Comparison of ENCODE assay signal across 8 cellular contexts in genomic region chr5:180832638-180833068, GRCh38. TPM values are rescaled to one million over a fixed set of nuclear protein-coding genes. Genes with fewer than 3 reads are reported as not detected.
DNase-seq lines count a peak whose midpoint lies in the region; ATAC-seq and TF ChIP-seq lines count a peak whose summit lies in the region.

No MANE protein-coding gene starts in this region.

- H3K4me1 ChIP-seq in fibroblast of lung (ENCODE audit: control insufficient read depth, extremely low read depth, insufficient read depth, low read length) = peaks cover 3% of the 10 kb centered on the region
- H3K4me1 ChIP-seq in tibial artery = peaks cover 0 to 27% (median 23%) of the 10 kb centered on the region in 4 donors

- no peaks in the 10 kb centered on the region for H4K20me1 ChIP-seq in SU-DHL-6 (ENCODE audit: low read depth, low read length)
- no peaks in the 10 kb centered on the region for H4K20me1 ChIP-seq in fibroblast of lung (ENCODE audit: control insufficient read depth, extremely low read depth, insufficient read depth, low read length)

- H3K4me3 ChIP-seq in SU-DHL-6 (ENCODE audit: insufficient read depth, low read length, poor library complexity, severe bottlenecking) (peak overlapping the region; percentile 77), fibroblast of lung (replicated peaks in 1 of 4; ENCODE audit: control extremely low read depth in 1 of 4, insufficient read depth in 1 of 4, low read depth in 3 of 4, low read length in 4 of 4) (peak overlapping the region in 3 of 4 experiments; percentile 88 to 89 (median 88)), tibial artery (peak overlapping the region; percentile 90 to 99)

- ATAC-seq in GM18520 (IDR thresholded peaks at IDR 0.05; ENCODE audit: unreplicated experiment) = peak; percentile 47
- peak; percentile 40 for ATAC-seq in HG02588 (IDR thresholded peaks at IDR 0.05; ENCODE audit: unreplicated experiment)

- peak overlapping the region; percentile 81 for H3K27ac ChIP-seq in SU-DHL-6 (ENCODE audit: low read depth, low read length)
- H3K27ac ChIP-seq in fibroblast of lung (ENCODE audit: insufficient read depth, low read length) = no peak overlapping the region
- H3K27ac ChIP-seq in tibial artery = no peak overlapping the region

- H3K9ac ChIP-seq in SU-DHL-6 (ENCODE audit: low read length) = peak overlapping the region; percentile 95
- no peak overlapping the region for H3K9ac ChIP-seq in fibroblast of lung (ENCODE audit: insufficient read depth, low read length)

- H3F3A ChIP-seq in SU-DHL-6 (ENCODE audit: insufficient read depth) = peaks cover 10% of the 10 kb centered on the region

- DNase-seq in fibroblast of lung (ENCODE audit: low read depth in 2 of 2) (no peak), tibial artery (no peak), NCI-H1048 (lab: John Stamatoyannopoulos, UW) (no peak), DMS79 treated with DMSO at 0.1 percent for 48 hours (lab: John Stamatoyannopoulos, UW) (no peak), SHP77 (lab: John Stamatoyannopoulos, UW) (no peak)

- H3K27me3 ChIP-seq in SU-DHL-6 (ENCODE audit: low read length) (no peaks in the 10 kb centered on the region), fibroblast of lung (ENCODE audit: control insufficient read depth, insufficient read depth, low read length) (no peaks in the 10 kb centered on the region), tibial artery (no peaks in the 10 kb centered on the region)

- H3K79me2 ChIP-seq in SU-DHL-6 (ENCODE audit: insufficient read depth, low read length) (peaks cover 31% of the 10 kb centered on the region), fibroblast of lung (ENCODE audit: control insufficient read depth, insufficient read depth, low read length) (peaks cover 9% of the 10 kb centered on the region)

- H3K4me2 ChIP-seq in SU-DHL-6 (ENCODE audit: low read depth, low read length, poor library complexity, severe bottlenecking) = peak overlapping the region; percentile 90
- H3K4me2 ChIP-seq in fibroblast of lung (ENCODE audit: extremely low read depth, insufficient read depth, low read length) = peak overlapping the region; percentile 100

- H3K36me3 ChIP-seq in SU-DHL-6 (ENCODE audit: low read length) = peaks cover 12% of the 10 kb centered on the region
- H3K36me3 ChIP-seq in fibroblast of lung (ENCODE audit: control insufficient read depth, insufficient read depth, low read length) = peaks cover 3% of the 10 kb centered on the region
- peaks cover 5 to 41% (median 27%) of the 10 kb centered on the region in 3 donors for H3K36me3 ChIP-seq in tibial artery

- H2AFZ ChIP-seq in SU-DHL-6 (ENCODE audit: low read depth, low read length, severe bottlenecking) = no peak overlapping the region
- no peak overlapping the region for H2AFZ ChIP-seq in fibroblast of lung (ENCODE audit: low read length)

- H3K9me3 ChIP-seq in SU-DHL-6 (ENCODE audit: insufficient read depth, low read length) (no peaks in the 10 kb centered on the region), fibroblast of lung (ENCODE audit: control insufficient read depth, insufficient read depth, low read depth, low read length) (no peaks in the 10 kb centered on the region), tibial artery (no peaks in the 10 kb centered on the region)

- intact Hi-C loops in tibial artery (cut with DNase I; ENCODE audit: low total_unique reads) = no loop called here

- no peaks in the 10 kb centered on the region for H3K9me2 ChIP-seq in SU-DHL-6 (replicated peaks; ENCODE audit: insufficient read depth, low read length)

- TF ChIP-seq CTCF in SU-DHL-6 (IDR thresholded peaks at IDR 0.05; ENCODE audit: insufficient read depth, low read length, poor library complexity, severe bottlenecking) = no peak
- TF ChIP-seq CTCF in fibroblast of lung (conservative IDR thresholded peaks at IDR 0.05 in 1 of 2, IDR thresholded peaks at IDR 0.05 in 1 of 2; ENCODE audit: low read depth in 1 of 2, low read length in 2 of 2) = no peak
- no peak for TF ChIP-seq CTCF in tibial artery (IDR thresholded peaks at IDR 0.05)

RNA-seq across cellular contexts. Expression of gene ZFP62, which starts 28.4 kb away (rescaled TPM):
- total RNA-seq in fibroblast of lung = 24.1 TPM in 2 replicates
- polyA plus RNA-seq in fibroblast of lung = 10.1 and 14.4 TPM in 2 replicates
- polyA plus RNA-seq in fibroblast of lung (2012) = 7.5 and 10.0 TPM in 2 replicates
- 0.96 and 1.1 TPM in 2 replicates for polyA minus RNA-seq in fibroblast of lung (ENCODE audit: low replicate concordance)

RNA-seq across cellular contexts. Expression of gene MGAT1, which starts 30.0 kb away (rescaled TPM):
- total RNA-seq in fibroblast of lung = 55.2 and 72.5 TPM in 2 replicates
- polyA plus RNA-seq in fibroblast of lung = 80.6 and 90.4 TPM in 2 replicates
- 118 and 125 TPM in 2 replicates for polyA plus RNA-seq in fibroblast of lung (2012)
- 137 and 151 TPM in 2 replicates for polyA minus RNA-seq in fibroblast of lung (ENCODE audit: low replicate concordance)
